Comparison of ENCODE assay signal across 8 cellular contexts in genomic region chr16:31071861-31072260, GRCh38. TPM values are rescaled to one million over a fixed set of nuclear protein-coding genes. Genes with fewer than 3 reads are reported as not detected.
DNase-seq lines count a peak whose midpoint lies in the region; ATAC-seq, FAIRE-seq and TF ChIP-seq lines count a peak whose summit lies in the region.

No MANE protein-coding gene starts in this region.

- H3K18ac ChIP-seq in neuronal stem cell (ENCODE audit: low read length), result no peak overlapping the region

- peak overlapping the region; percentile 92 for H3K4me2 ChIP-seq in neuronal stem cell (ENCODE audit: insufficient read depth, low read length, poor library complexity, severe bottlenecking)

- DNase-seq in Daoy (ENCODE audit: low read depth), result peak; percentile 59
- DNase-seq in NCI-H2029 (lab: John Stamatoyannopoulos, UW), result peak; percentile 74
- DNase-seq in chondrocyte (ENCODE audit: low spot score), result no peak
- no peak for DNase-seq in neuronal stem cell (ENCODE audit: low spot score)
- DNase-seq in NCI-H1436 treated with DMSO at 0.1 percent for 48 hours (lab: John Stamatoyannopoulos, UW), result no peak
- DNase-seq in stimulated activated CD4-positive, alpha-beta T cell treated with anti-CD3 and anti-CD28 coated beads, Interleukin-2, amount 100 ng/mL, for 24 hours, result no peak
- DNase-seq in HTR-8/SVneo (ENCODE audit: insufficient read length, low spot score), result no peak

- no peak overlapping the region for H3K23ac ChIP-seq in neuronal stem cell (ENCODE audit: low read depth, low read length, poor library complexity)

- no peak overlapping the region for H2AFZ ChIP-seq in neuronal stem cell (ENCODE audit: low read length)

- H3K36me3 Mint-ChIP-seq in chondrocyte (ENCODE audit: low read depth), result no peaks in the 10 kb centered on the region

- no peak overlapping the region for H3K27ac ChIP-seq in neuronal stem cell (replicated peaks; ENCODE audit: low read length)

- H3K27me3 ChIP-seq in neuronal stem cell (ENCODE audit: control insufficient read depth in 3 of 3, insufficient read depth in 3 of 3, low read depth in 1 of 3, low read length in 3 of 3), result no peaks in the 10 kb centered on the region

- H3K4me3 ChIP-seq in neuronal stem cell (ENCODE audit: low read length in 2 of 2), result peak overlapping the region in 1 of 2 donors; percentile 80

- no peak for TF ChIP-seq CTCF in chondrocyte (IDR thresholded peaks at IDR 0.05)

- H3K4ac ChIP-seq in neuronal stem cell (ENCODE audit: low read length), result no peak overlapping the region

- no peak overlapping the region for H3K14ac ChIP-seq in neuronal stem cell (ENCODE audit: low read length)

- no peak for FAIRE-seq in HTR-8/SVneo (lab: Jason Lieb, UNC)

- peaks cover 4 to 7% of the 10 kb centered on the region in 2 donors for H3K4me1 ChIP-seq in neuronal stem cell (ENCODE audit: control insufficient read depth in 2 of 2, insufficient read depth in 1 of 2, low read depth in 1 of 2, low read length in 2 of 2)

- no peak overlapping the region for H3K9ac ChIP-seq in neuronal stem cell (ENCODE audit: low read depth, low read length, poor library complexity)

- H3K79me1 ChIP-seq in neuronal stem cell (ENCODE audit: low read depth, low read length), result peaks cover 7% of the 10 kb centered on the region

- peak overlapping the region; percentile 99 for H3K4me3 Mint-ChIP-seq in chondrocyte (ENCODE audit: unreplicated experiment)

- no peaks in the 10 kb centered on the region for H3K9me3 Mint-ChIP-seq in chondrocyte (ENCODE audit: low read depth)

- no peak for ATAC-seq in GM18868 (IDR thresholded peaks at IDR 0.05; ENCODE audit: unreplicated experiment)

- WGBS in neuronal stem cell (ENCODE audit: extremely low coverage in 2 of 2, insufficient read length in 2 of 2, insufficient replicate concordance in 1 of 2), 2 donors, result no CpG with 5 or more reads among the region's 4 CpGs

- H3K9me3 ChIP-seq in neuronal stem cell (replicated peaks in 1 of 2; ENCODE audit: control insufficient read depth in 2 of 2, insufficient read depth in 1 of 2, low read depth in 1 of 2, low read length in 2 of 2), result no peaks in the 10 kb centered on the region

- H2BK12ac ChIP-seq in neuronal stem cell (ENCODE audit: low read length), result no peak overlapping the region

- peaks cover 28% of the 10 kb centered on the region for H3K4me1 Mint-ChIP-seq in chondrocyte (ENCODE audit: low read depth)

- H2AK5ac ChIP-seq in neuronal stem cell (ENCODE audit: low read depth, low read length), result no peak overlapping the region

- no peak overlapping the region for H2BK120ac ChIP-seq in neuronal stem cell (ENCODE audit: low read depth, low read length)

- H2BK5ac ChIP-seq in neuronal stem cell (ENCODE audit: low read length), result no peak overlapping the region

- H4K8ac ChIP-seq in neuronal stem cell (ENCODE audit: low read depth, low read length), result no peak overlapping the region

- no peaks in the 10 kb centered on the region for H3K27me3 Mint-ChIP-seq in chondrocyte (ENCODE audit: low read depth)

- H3K36me3 ChIP-seq in neuronal stem cell (replicated peaks in 1 of 2; ENCODE audit: control insufficient read depth in 2 of 2, insufficient read depth in 2 of 2, low read length in 2 of 2), result peaks cover 7 to 20% of the 10 kb centered on the region in 2 donors

- no peak overlapping the region for H4K91ac ChIP-seq in neuronal stem cell (ENCODE audit: low read depth, low read length, poor library complexity)

- H3K27ac Mint-ChIP-seq in chondrocyte (ENCODE audit: unreplicated experiment), result peak overlapping the region; percentile 98

- H2BK15ac ChIP-seq in neuronal stem cell (ENCODE audit: low read length), result no peak overlapping the region

RNA-seq across cellular contexts. Expression of gene ZNF668, which starts 2.2 kb away (rescaled TPM):
- 8.7 and 10.5 TPM in 2 replicates for total RNA-seq in Daoy (2014; rRNA removed; shearing (Covaris generic))
- total RNA-seq in chondrocyte, result 14.1 to 18.9 TPM (median 15.2 TPM) in 3 replicates
- polyA plus RNA-seq in neuronal stem cell (2013, experiment 1 of 2), result 6.9 TPM
- 7.3 TPM for polyA plus RNA-seq in neuronal stem cell (2013, experiment 2 of 2)

RNA-seq across cellular contexts. Expression of gene ZNF646, which starts 2.4 kb away (rescaled TPM):
- 6.0 and 6.3 TPM in 2 replicates for total RNA-seq in Daoy (2014; rRNA removed; shearing (Covaris generic))
- total RNA-seq in chondrocyte, result 13.8 to 17.3 TPM (median 15.2 TPM) in 3 replicates
- polyA plus RNA-seq in neuronal stem cell (2013, experiment 1 of 2), result 11.7 TPM
- 11.2 TPM for polyA plus RNA-seq in neuronal stem cell (2013, experiment 2 of 2)

RNA-seq across cellular contexts. Expression of gene PRSS53, which starts 16.9 kb away (rescaled TPM):
- 0.39 and 1.2 TPM in 2 replicates for total RNA-seq in Daoy (2014; rRNA removed; shearing (Covaris generic))
- 3.3 to 7.0 TPM (median 5.9 TPM) in 3 replicates for total RNA-seq in chondrocyte
- polyA plus RNA-seq in neuronal stem cell (2013, experiment 1 of 2), result 1.6 TPM
- polyA plus RNA-seq in neuronal stem cell (2013, experiment 2 of 2), result 1.9 TPM

RNA-seq across cellular contexts. Expression of gene VKORC1, which starts 22.7 kb away (rescaled TPM):
- total RNA-seq in Daoy (2014; rRNA removed; shearing (Covaris generic)), result 58.1 and 77.1 TPM in 2 replicates
- total RNA-seq in chondrocyte, result 167 to 199 TPM (median 193 TPM) in 3 replicates
- 92.1 TPM for polyA plus RNA-seq in neuronal stem cell (2013, experiment 1 of 2)
- polyA plus RNA-seq in neuronal stem cell (2013, experiment 2 of 2), result 93.7 TPM

RNA-seq across cellular contexts. Expression of gene BCKDK, which starts 36.3 kb away (rescaled TPM):
- 18.1 and 21.3 TPM in 2 replicates for total RNA-seq in Daoy (2014; rRNA removed; shearing (Covaris generic))
- 36.3 to 44.5 TPM (median 41.9 TPM) in 3 replicates for total RNA-seq in chondrocyte
- 33.0 TPM for polyA plus RNA-seq in neuronal stem cell (2013, experiment 1 of 2)
- 30.7 TPM for polyA plus RNA-seq in neuronal stem cell (2013, experiment 2 of 2)

Comparison
In these comparisons a context has a peak if more than half of its experiments do, and no peak if none do; other contexts are left out.
1. DNase-seq: peak in Daoy (single experiment) and NCI-H2029 (single experiment); none in chondrocyte (single experiment), neuronal stem cell (single experiment), NCI-H1436 treated with DMSO at 0.1 percent for 48 hours (single experiment), stimulated activated CD4-positive, alpha-beta T cell treated with anti-CD3 and anti-CD28 coated beads, Interleukin-2, amount 100 ng/mL, for 24 hours (0 of 2) and HTR-8/SVneo (single experiment).